In genomic region chr5:29697786-29698414, GRCh38 we compare ENCODE assay signal across 10 cellular contexts.
DNase-seq lines count a peak whose midpoint lies in the region; ATAC-seq, FAIRE-seq and TF ChIP-seq lines count a peak whose summit lies in the region.
"Had no signal": no experiment of that assay in that cellular context is flagged by ENCODE, and none has a peak within 500 bp of the region (broad histone marks: within the 10 kb centered on the region; RNA-seq: fewer than 3 reads in every experiment).

No MANE protein-coding gene starts in this region.

- H3K4me1 ChIP-seq in GM12878 (ENCODE audit: control insufficient read depth, insufficient read depth, low read length), result no peaks in the 10 kb centered on the region

- SMC1A ChIA-PET in GM12878 (lab: Charles Lee; ENCODE audit: uncharacterized antibody, unreplicated experiment), result interaction anchor here (0.7 to 1.1 kb wide), 4 partner anchors 9 to 366 kb away, joined by 3 to 4 read pairs (median 3); no protein-coding TSS in a partner anchor

- no peak for TF ChIP-seq POLR2A in GM12878 (IDR thresholded peaks at IDR 0.05; ENCODE audit: low read depth, low read length)

- H3K4me1 Mint-ChIP-seq in T-cell, result no peaks in the 10 kb centered on the region

- intact Hi-C loops in GM12878 (cut with micrococcal nuclease; ENCODE audit: unreplicated experiment), result loop anchor here (5.0 kb wide), 2 partner anchors 331 to 796 kb away; no protein-coding TSS in a partner anchor

- CTCF ChIA-PET in GM12878 (lab: Yijun Ruan, JAX), result interaction anchor here (2.6 to 2.8 kb wide), 2 partner anchors 10 to 331 kb away, joined by 12 to 13 read pairs; no protein-coding TSS in a partner anchor
- CTCF ChIA-PET in T-cell (lab: Charles Lee), result no interaction called here

- no peaks in the 10 kb centered on the region for H3K36me3 ChIP-seq in GM12878 (ENCODE audit: control insufficient read depth in 2 of 2, insufficient read depth in 2 of 2, low read length in 1 of 2)

- H3K27ac Mint-ChIP-seq in T-cell, result no peak overlapping the region
- H3K27ac Mint-ChIP-seq: activated T-cell treated with anti-CD3 and anti-CD28 coated beads, Interleukin-2, amount 50 U/mL, for 24 hours had no signal

- no peaks in the 10 kb centered on the region for H3K79me2 ChIP-seq in GM12878 (ENCODE audit: control insufficient read depth, insufficient read depth, low read length)

- no peak for TF ChIP-seq EP300 in GM12878 (IDR thresholded peaks at IDR 0.05; ENCODE audit: borderline replicate concordance in 1 of 2, control insufficient read depth in 1 of 2, low read depth in 2 of 2, low read length in 2 of 2)

- no peaks in the 10 kb centered on the region for H3K27me3 Mint-ChIP-seq in T-cell
- H3K27me3 Mint-ChIP-seq: activated T-cell treated with anti-CD3 and anti-CD28 coated beads, Interleukin-2, amount 50 U/mL, for 24 hours had no signal

- FAIRE-seq in GM12878 (lab: Jason Lieb, UNC), result no peak
- FAIRE-seq: endometrium had no signal

- no peak overlapping the region for H3K9ac ChIP-seq in GM12878 (ENCODE audit: control insufficient read depth, insufficient read depth, low read length)

- no peak overlapping the region for H3K4me3 ChIP-seq in GM12878

- in situ Hi-C loops in GM12878 (cut with MboI), result no loop called here

- no peak overlapping the region for H3K4me2 ChIP-seq in GM12878 (ENCODE audit: control insufficient read depth, insufficient read depth)

- peaks cover 12 to 26% (median 23%) of the 10 kb centered on the region in 3 donors for H3K9me3 Mint-ChIP-seq in T-cell

- H3K27ac ChIP-seq in GM12878 (ENCODE audit: control insufficient read depth, insufficient read depth), result no peak overlapping the region

- RAD21 ChIA-PET in GM12878 (lab: Charles Lee; ENCODE audit: unreplicated experiment), result no interaction called here

- POLR2A ChIA-PET in GM12878 (lab: Charles Lee) (no interaction called here), T-cell (lab: Charles Lee) (no interaction called here)

- TF ChIP-seq CTCF in GM12878 (IDR thresholded peaks at IDR 0.05 in 2 of 3, conservative IDR thresholded peaks at IDR 0.05 in 1 of 3; ENCODE audit: control insufficient read depth in 2 of 3, extremely low read depth in 1 of 3, insufficient read depth in 1 of 3, low read depth in 3 of 3, low read length in 3 of 3), result peak in 2 of 3 experiments; percentile 19 to 46; a peak in 2 of 6 replicates

- H4K20me1 ChIP-seq in GM12878 (ENCODE audit: control insufficient read depth, insufficient read depth), result no peaks in the 10 kb centered on the region

- no peaks in the 10 kb centered on the region for H3K36me3 Mint-ChIP-seq in T-cell

- no peak overlapping the region for H2AFZ ChIP-seq in GM12878 (ENCODE audit: control insufficient read depth, low read depth, low read length)

- BruUV-seq in GM12878 (replicated peaks; lab: Mats Ljungman, UMichigan), result no TSS peak

- DNase-seq in NOMO-1 treated with DMSO at 0.1 percent for 48 hours (lab: John Stamatoyannopoulos, UW; ENCODE audit: unreplicated experiment) (peak; percentile 18), NOMO-1 treated with dmso at 0.1 percent for 144 hours (lab: John Stamatoyannopoulos, UW; ENCODE audit: unreplicated experiment) (no peak), NCI-H460 (ENCODE audit: extremely low read depth, low read depth) (peak; percentile 30), GM12878 (ENCODE audit: low read depth, low spot score) (no peak), superior temporal gyrus (ENCODE audit: extremely low spot score) (peak; percentile 21), AG20443 (ENCODE audit: low spot score) (no peak), T-cell (no peak)
- DNase-seq: activated T-cell treated with anti-CD3 and anti-CD28 coated beads, Interleukin-2, amount 50 U/mL, for 24 hours had no signal

- H3K4me3 Mint-ChIP-seq in T-cell, result no peak overlapping the region
- H3K4me3 Mint-ChIP-seq: activated T-cell treated with anti-CD3 and anti-CD28 coated beads, Interleukin-2, amount 50 U/mL, for 24 hours had no signal

- no peaks in the 10 kb centered on the region for H3K27me3 ChIP-seq in GM12878 (replicated peaks in 1 of 2; ENCODE audit: control insufficient read depth in 2 of 2, insufficient read depth in 2 of 2, low read length in 1 of 2)

- H3K9me3 ChIP-seq in GM12878 (replicated peaks; ENCODE audit: control insufficient read depth, insufficient read depth, low read length), result no peaks in the 10 kb centered on the region

- WGBS in GM12878 (ENCODE audit: insufficient coverage, insufficient replicate concordance, low lambda C conversion rate, missing lambda C conversion rate), result 11% methylated on average over 9 of the region's 9 CpGs

- peak; percentile 75 for ATAC-seq in GM12878
- no peak for ATAC-seq in GM18520 (IDR thresholded peaks at IDR 0.05; ENCODE audit: unreplicated experiment)
- no peak for ATAC-seq in T-cell (replicated peaks in 1 of 4)

- TF ChIP-seq RAD21 in GM12878 (IDR thresholded peaks at IDR 0.05; ENCODE audit: insufficient read depth, low read depth, low read length), result no peak

TF ChIP-seq in GM12878, 131 proteins besides CTCF, POLR2A, EP300 and RAD21:
- TF ChIP-seq EED (IDR thresholded peaks at IDR 0.05; ENCODE audit: low read depth) (no peak), BHLHE40 (IDR thresholded peaks at IDR 0.05; ENCODE audit: borderline replicate concordance in 1 of 2, low read depth in 2 of 2, low read length in 1 of 2) (no peak), ZZZ3 (IDR thresholded peaks at IDR 0.05; ENCODE audit: control insufficient read depth, insufficient read length, low read depth) (no peak), SMC3 (IDR thresholded peaks at IDR 0.05; ENCODE audit: borderline replicate concordance, low read length) (peak; percentile 21; the same call in 1 of the 2 replicates)

Comparison
In these comparisons a context has a peak if more than half of its experiments do, and no peak if none do; other contexts are left out.
1. DNase-seq: peak in NOMO-1 treated with DMSO at 0.1 percent for 48 hours (single experiment), NCI-H460 (single experiment) and superior temporal gyrus (single experiment); none in NOMO-1 treated with dmso at 0.1 percent for 144 hours (single experiment), GM12878 (single experiment), AG20443 (single experiment) and T-cell (0 of 34).